In genomic region chr1:101218968-101219367, GRCh38 we compare ENCODE assay signal across 1 cellular context. TPM values are rescaled to one million over a fixed set of nuclear protein-coding genes. Genes with fewer than 3 reads are reported as not detected.
"Had no signal": no experiment of that assay in that cellular context is flagged by ENCODE, and none has a peak within 500 bp of the region (broad histone marks: within the 10 kb centered on the region; RNA-seq: fewer than 3 reads in every experiment).

No MANE protein-coding gene starts in this region.

RNA-seq across cellular contexts. Expression of gene S1PR1, which starts 17.9 kb away (rescaled TPM):
- total RNA-seq: G401 had no signal
